14 cellular contexts compared by ENCODE assay signal in genomic region chr7:18119985-18120384, GRCh38.
DNase-seq lines count a peak whose midpoint lies in the region; ATAC-seq and TF ChIP-seq lines count a peak whose summit lies in the region.
"Had no signal": no experiment of that assay in that cellular context is flagged by ENCODE, and none has a peak within 500 bp of the region (broad histone marks: within the 10 kb centered on the region; RNA-seq: fewer than 3 reads in every experiment).

No MANE protein-coding gene starts in this region.

- peak; percentile 9 for DNase-seq in AG10803 (ENCODE audit: low read depth)
- DNase-seq in HCEC 1CT: peak; percentile 36
- DNase-seq in WERI-Rb-1: peak; percentile 14
- no peak for DNase-seq in left ventricle myocardium inferior
- no peak for DNase-seq in gastrocnemius medialis
- no peak for DNase-seq in CD14-positive monocyte (ENCODE audit: low spot score)
- DNase-seq: esophagus squamous epithelium; GDM1; NCI-H2029; stimulated activated CD4-positive, alpha-beta T cell treated with anti-CD3 and anti-CD28 coated beads, Interleukin-4, amount 100 ng/mL, for 1 hour had no signal

- no peak overlapping the region for H3K27ac Mint-ChIP-seq in CD14-positive monocyte
- H3K27ac Mint-ChIP-seq: activated naive CD4-positive, alpha-beta T cell treated with anti-CD3 and anti-CD28 coated beads, Interleukin-2, amount 50 U/mL, for 24 hours had no signal

- in situ Hi-C loops in gastrocnemius medialis (cut with MboI; ENCODE audit: low sequenced_read_pairs in 4 of 4): no loop called here

- peaks cover 0 to 3% (median 0%) of the 10 kb centered on the region in 3 donors for H3K27me3 Mint-ChIP-seq in CD14-positive monocyte (ENCODE audit: low read depth in 3 of 3)

- no peak overlapping the region for H3K4me3 Mint-ChIP-seq in CD14-positive monocyte
- H3K4me3 Mint-ChIP-seq: activated naive CD4-positive, alpha-beta T cell treated with anti-CD3 and anti-CD28 coated beads, Interleukin-2, amount 50 U/mL, for 24 hours had no signal

- H3K27me3 ChIP-seq in WERI-Rb-1 (ENCODE audit: insufficient read depth, low read depth, severe bottlenecking) (no peaks in the 10 kb centered on the region), left ventricle myocardium inferior (ENCODE audit: low read depth) (no peaks in the 10 kb centered on the region), gastrocnemius medialis (no peaks in the 10 kb centered on the region)
- H3K27me3 ChIP-seq: esophagus squamous epithelium, tibial nerve had no signal

- H3K36me3 ChIP-seq in WERI-Rb-1 (no peaks in the 10 kb centered on the region), left ventricle myocardium inferior (no peaks in the 10 kb centered on the region), gastrocnemius medialis (no peaks in the 10 kb centered on the region)
- H3K36me3 ChIP-seq: esophagus squamous epithelium, tibial nerve had no signal

- H3K27ac ChIP-seq in WERI-Rb-1: no peak overlapping the region
- no peak overlapping the region for H3K27ac ChIP-seq in left ventricle myocardium inferior (replicated peaks)
- no peak overlapping the region for H3K27ac ChIP-seq in gastrocnemius medialis
- H3K27ac ChIP-seq: esophagus squamous epithelium, tibial nerve had no signal

- H3K4me1 Mint-ChIP-seq in CD14-positive monocyte: no peaks in the 10 kb centered on the region
- H3K4me1 Mint-ChIP-seq: activated naive CD4-positive, alpha-beta T cell treated with anti-CD3 and anti-CD28 coated beads, Interleukin-2, amount 50 U/mL, for 24 hours had no signal

- no peak overlapping the region for H3K4me3 ChIP-seq in AG10803 (ENCODE audit: low read length)
- no peak overlapping the region for H3K4me3 ChIP-seq in WERI-Rb-1 (ENCODE audit: low read depth, low read length)
- H3K4me3 ChIP-seq in left ventricle myocardium inferior: no peak overlapping the region
- H3K4me3 ChIP-seq in gastrocnemius medialis: no peak overlapping the region
- H3K4me3 ChIP-seq: esophagus squamous epithelium, tibial nerve had no signal

- H3K9me3 Mint-ChIP-seq in CD14-positive monocyte: peaks cover 0 to 2% (median 0%) of the 10 kb centered on the region in 7 donors
- H3K9me3 Mint-ChIP-seq: activated naive CD4-positive, alpha-beta T cell treated with anti-CD3 and anti-CD28 coated beads, Interleukin-2, amount 50 U/mL, for 24 hours had no signal

- no peaks in the 10 kb centered on the region for H3K36me3 Mint-ChIP-seq in CD14-positive monocyte
- H3K36me3 Mint-ChIP-seq: activated naive CD4-positive, alpha-beta T cell treated with anti-CD3 and anti-CD28 coated beads, Interleukin-2, amount 50 U/mL, for 24 hours had no signal

- no peak for ATAC-seq in gastrocnemius medialis
- no peak for ATAC-seq in HG02973 (IDR thresholded peaks at IDR 0.05; ENCODE audit: unreplicated experiment)
- ATAC-seq in HG03039 (IDR thresholded peaks at IDR 0.05; ENCODE audit: unreplicated experiment): no peak

- H3K4me1 ChIP-seq in left ventricle myocardium inferior (peaks cover 5% of the 10 kb centered on the region), gastrocnemius medialis (no peaks in the 10 kb centered on the region)
- H3K4me1 ChIP-seq: tibial nerve had no signal

- TF ChIP-seq POLR2A in gastrocnemius medialis (IDR thresholded peaks at IDR 0.05): no peak

- intact Hi-C loops in left ventricle myocardium inferior (cut with micrococcal nuclease): no loop called here
- intact Hi-C loops in gastrocnemius medialis (cut with DNase I; ENCODE audit: low total_unique reads): no loop called here
- intact Hi-C loops in CD14-positive monocyte (cut with micrococcal nuclease): no loop called here

- TF ChIP-seq CTCF in AG10803 (conservative IDR thresholded peaks at IDR 0.05; ENCODE audit: low read length) (0 out of 2 replicates have a peak, but pooled peaks have one; percentile 20), WERI-Rb-1 (IDR thresholded peaks at IDR 0.05; ENCODE audit: low read depth, low read length) (peak; percentile 58), left ventricle myocardium inferior (IDR thresholded peaks at IDR 0.05; ENCODE audit: borderline replicate concordance) (peak; percentile 42), gastrocnemius medialis (IDR thresholded peaks at IDR 0.05 in 4 of 5, conservative IDR thresholded peaks at IDR 0.05 in 1 of 5) (no peak), CD14-positive monocyte (IDR thresholded peaks at IDR 0.05) (no peak)

- no peaks in the 10 kb centered on the region for H3K9me3 ChIP-seq in WERI-Rb-1 (ENCODE audit: severe bottlenecking)
- H3K9me3 ChIP-seq in left ventricle myocardium inferior (replicated peaks): no peaks in the 10 kb centered on the region
- no peaks in the 10 kb centered on the region for H3K9me3 ChIP-seq in gastrocnemius medialis
- H3K9me3 ChIP-seq: esophagus squamous epithelium, tibial nerve had no signal

Comparison
In these comparisons a context has a peak if more than half of its experiments do, and no peak if none do; other contexts are left out.
1. DNase-seq: peak in AG10803 (single experiment), HCEC 1CT (single experiment) and WERI-Rb-1 (single experiment); none in left ventricle myocardium inferior (single experiment), gastrocnemius medialis (0 of 2) and CD14-positive monocyte (single experiment).
2. CTCF ChIP-seq: peak in AG10803 (single experiment), WERI-Rb-1 (single experiment) and left ventricle myocardium inferior (single experiment); none in gastrocnemius medialis (0 of 5) and CD14-positive monocyte (single experiment).